14 cellular contexts compared by ENCODE assay signal in the genomic region with DNA sequence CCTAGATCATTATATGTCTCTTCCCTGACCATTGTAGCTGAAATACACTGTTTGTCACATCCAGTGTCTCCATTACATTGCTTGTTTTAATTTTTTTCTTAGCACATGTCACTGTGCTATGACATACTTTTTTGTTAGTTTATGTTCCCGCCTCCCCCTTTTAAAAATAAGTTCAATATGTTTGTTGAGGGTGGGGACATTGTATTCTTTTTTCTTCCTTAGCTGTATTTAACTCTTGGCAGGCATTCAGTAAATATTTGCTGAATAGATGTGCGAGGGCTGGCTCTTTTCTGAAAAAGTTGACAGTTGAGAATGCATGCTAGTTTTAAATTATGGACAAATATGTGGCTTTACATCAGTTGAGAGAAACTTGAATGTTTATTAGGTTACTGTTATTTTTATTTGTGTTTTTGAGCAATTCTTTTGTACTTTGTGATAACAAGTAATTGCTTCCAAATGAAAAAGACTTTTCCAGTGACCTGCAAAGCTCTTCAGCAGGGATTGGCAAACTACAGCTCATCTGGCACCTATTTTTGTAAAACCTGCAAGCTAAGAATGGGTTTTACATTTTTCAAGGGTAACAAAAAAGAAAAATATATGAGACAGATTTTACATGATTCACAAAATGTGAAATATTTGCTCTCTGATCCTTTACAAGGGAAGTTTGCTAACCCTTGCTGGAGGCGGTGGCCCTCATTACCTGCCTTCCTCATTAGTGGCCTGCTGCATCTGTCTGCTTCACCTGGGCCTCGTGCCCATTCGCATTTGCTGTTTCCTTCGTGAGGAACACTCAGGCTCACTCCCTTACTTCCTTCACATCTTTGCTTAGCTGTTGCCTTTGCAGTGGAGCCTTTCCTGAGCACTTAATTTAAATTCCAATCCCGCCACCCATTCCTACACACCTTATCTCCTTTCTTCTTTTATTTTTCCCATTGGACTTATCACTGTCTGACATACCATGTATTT.
DNase-seq lines count a peak whose midpoint lies in the region; ATAC-seq, FAIRE-seq and TF ChIP-seq lines count a peak whose summit lies in the region.
"Had no signal": no experiment of that assay in that cellular context is flagged by ENCODE, and none has a peak within 500 bp of the region (broad histone marks: within the 10 kb centered on the region; RNA-seq: fewer than 3 reads in every experiment).

No MANE protein-coding gene starts in this region.

- CTCF ChIA-PET in HEK293 (lab: Yijun Ruan, JAX): no interaction called here

- DNase-seq in NCI-H2029 (lab: John Stamatoyannopoulos, UW) (peak; percentile 38), pancreas (peak in 1 of 6 donors; percentile 11), HPDE6-E6E7 (ENCODE audit: extremely low spot score) (no peak), CD1c-positive myeloid dendritic cell (ENCODE audit: extremely low spot score) (no peak)
- DNase-seq: activated naive CD4-positive, alpha-beta T cell treated with Interleukin-2 at 50 U/mL for 16 hours; CD8-positive, alpha-beta T cell; hippocampal formation; mesenchymal stem cell had no signal

- no peak for TF ChIP-seq CTCF in HEK293 (tag by site-specific recombination; IDR thresholded peaks at IDR 0.05)
- no peak for TF ChIP-seq CTCF in pancreas (IDR thresholded peaks at IDR 0.05)

- ATAC-seq in pancreas: peak in 3 of 4 donors; percentile 58 to 76 (median 60)
- ATAC-seq in GM18907 (IDR thresholded peaks at IDR 0.05; ENCODE audit: unreplicated experiment): no peak
- ATAC-seq: CD8-positive, alpha-beta T cell; HCT116 had no signal

- H3K4me3 ChIP-seq in HEK293 (ENCODE audit: low read depth, low read length): no peak overlapping the region
- H3K4me3 ChIP-seq in pancreas: no peak overlapping the region
- H3K4me3 ChIP-seq: skin epidermis had no signal

- H3K4me1 ChIP-seq in HEK293 (ENCODE audit: control insufficient read depth, insufficient read depth, low read length): peaks cover 28% of the 10 kb centered on the region
- H3K4me1 ChIP-seq in pancreas: peaks cover 29 to 34% (median 33%) of the 10 kb centered on the region in 3 donors

- POLR2A ChIA-PET in HEK293 (lab: Yijun Ruan, JAX): no interaction called here

- FAIRE-seq in endometrium (lab: Jason Lieb, UNC) (peak; percentile 96), pancreas (lab: Jason Lieb, UNC) (no peak)
- FAIRE-seq: endothelial cell of umbilical vein had no signal

- 28 to 32% methylated on average over 7 of the region's 7 CpGs for WGBS in pancreas, 2 donors

- H3K9me3 ChIP-seq in HEK293 (ENCODE audit: control insufficient read depth, insufficient read depth, low read depth, low read length): no peaks in the 10 kb centered on the region
- no peaks in the 10 kb centered on the region for H3K9me3 ChIP-seq in pancreas

- no peaks in the 10 kb centered on the region for H3K36me3 ChIP-seq in HEK293 (ENCODE audit: control insufficient read depth in 2 of 2, insufficient read depth in 1 of 2, low read length in 2 of 2)
- no peaks in the 10 kb centered on the region for H3K36me3 ChIP-seq in pancreas

- H3K27me3 ChIP-seq in pancreas: no peaks in the 10 kb centered on the region

- H3K27ac ChIP-seq in HEK293 (ENCODE audit: extremely low read depth, low read depth, low read length): no peak overlapping the region
- H3K27ac ChIP-seq in pancreas: no peak overlapping the region

- intact Hi-C loops in pancreas (cut with DNase I): no loop called here

TF ChIP-seq in HEK293, 187 proteins besides CTCF, POLR2A, EP300 and RAD21:
- TF ChIP-seq, protein P1, sequence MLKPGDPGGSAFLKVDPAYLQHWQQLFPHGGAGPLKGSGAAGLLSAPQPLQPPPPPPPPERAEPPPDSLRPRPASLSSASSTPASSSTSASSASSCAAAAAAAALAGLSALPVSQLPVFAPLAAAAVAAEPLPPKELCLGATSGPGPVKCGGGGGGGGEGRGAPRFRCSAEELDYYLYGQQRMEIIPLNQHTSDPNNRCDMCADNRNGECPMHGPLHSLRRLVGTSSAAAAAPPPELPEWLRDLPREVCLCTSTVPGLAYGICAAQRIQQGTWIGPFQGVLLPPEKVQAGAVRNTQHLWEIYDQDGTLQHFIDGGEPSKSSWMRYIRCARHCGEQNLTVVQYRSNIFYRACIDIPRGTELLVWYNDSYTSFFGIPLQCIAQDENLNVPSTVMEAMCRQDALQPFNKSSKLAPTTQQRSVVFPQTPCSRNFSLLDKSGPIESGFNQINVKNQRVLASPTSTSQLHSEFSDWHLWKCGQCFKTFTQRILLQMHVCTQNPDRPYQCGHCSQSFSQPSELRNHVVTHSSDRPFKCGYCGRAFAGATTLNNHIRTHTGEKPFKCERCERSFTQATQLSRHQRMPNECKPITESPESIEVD (tag by site-specific recombination; IDR thresholded peaks at IDR 0.05): peak; percentile 95
- no peak for TF ChIP-seq ZNF404 (tag by site-specific recombination; IDR thresholded peaks at IDR 0.05)
